8 cellular contexts compared by ENCODE assay signal in genomic region chr4:184807797-184808718, GRCh38. TPM values are rescaled to one million over a fixed set of nuclear protein-coding genes. Genes with fewer than 3 reads are reported as not detected.
DNase-seq lines count a peak whose midpoint lies in the region; ATAC-seq and TF ChIP-seq lines count a peak whose summit lies in the region.

No MANE protein-coding gene starts in this region.

- H4K20me1 ChIP-seq in PC-3 (ENCODE audit: low read length) = no peaks in the 10 kb centered on the region

- no peak overlapping the region for H3K9ac ChIP-seq in PC-3 (ENCODE audit: low read length)

- peaks cover 60% of the 10 kb centered on the region for H3K4me1 ChIP-seq in PC-3 (ENCODE audit: insufficient read depth, low read length)

- peaks cover 49% of the 10 kb centered on the region for H3K79me2 ChIP-seq in PC-3 (ENCODE audit: low read length)

- ATAC-seq in PC-3 = peak; percentile 50
- no peak for ATAC-seq in GM18505 (IDR thresholded peaks at IDR 0.05; ENCODE audit: unreplicated experiment)

- H3K27me3 ChIP-seq in H7 (ENCODE audit: control insufficient read depth, insufficient read depth, low read length) = no peaks in the 10 kb centered on the region; the same call in 1 of the 2 replicates
- H3K27me3 ChIP-seq in PC-3 (ENCODE audit: low read length) = no peaks in the 10 kb centered on the region

- H3K4me3 ChIP-seq in H7 (ENCODE audit: insufficient read depth, low read depth, low read length) (no peak overlapping the region), PC-3 (ENCODE audit: low read length) (peak overlapping the region; percentile 16; the same call in 1 of the 2 replicates)

- H3K36me3 ChIP-seq in H7 (replicated peaks; ENCODE audit: control insufficient read depth, insufficient read depth, low read length) = no peaks in the 10 kb centered on the region
- no peaks in the 10 kb centered on the region for H3K36me3 ChIP-seq in PC-3 (ENCODE audit: low read depth, low read length)

- peak; percentile 82 for DNase-seq in H7
- peak; percentile 87 for DNase-seq in PC-3
- DNase-seq in fibroblast of peridontal ligament (ENCODE audit: extremely low read depth) = peak; percentile 55
- DNase-seq in posterior cingulate gyrus = peak; percentile 61 to 96 (median 79)
- no peak for DNase-seq in NCI-H774 (lab: John Stamatoyannopoulos, UW)
- DNase-seq in OCI-M1 (lab: John Stamatoyannopoulos, UW) = no peak
- DNase-seq in stimulated activated CD4-positive, alpha-beta T cell treated with anti-CD3 and anti-CD28 coated beads, Interleukin-4, amount 100 ng/mL, for 4 hours = no peak

- POLR2A ChIA-PET in PC-3 (lab: Charles Lee; ENCODE audit: unreplicated experiment) = no interaction called here

- H3K9me2 ChIP-seq in PC-3 (replicated peaks; ENCODE audit: low read length) = no peaks in the 10 kb centered on the region

- no peaks in the 10 kb centered on the region for H3K9me3 ChIP-seq in PC-3 (ENCODE audit: low read length)

- no peaks in the 10 kb centered on the region for H3F3A ChIP-seq in PC-3 (ENCODE audit: low read length, unreplicated experiment)

- CTCF ChIA-PET in PC-3 (lab: Charles Lee) = no interaction called here

- intact Hi-C loops in PC-3 (cut with micrococcal nuclease) (loop anchor here (2.0 kb wide), 1 partner anchor 17 kb away; the partner anchor contains the start of gene ACSL1), posterior cingulate gyrus (cut with DNase I) (loop anchor here (5.0 kb wide), 1 partner anchor 61 kb away; no protein-coding TSS in a partner anchor)

- no peak overlapping the region for H2AFZ ChIP-seq in PC-3 (ENCODE audit: low read length)

- no peak for TF ChIP-seq POLR2A in GM18505 (IDR thresholded peaks at IDR 0.05; ENCODE audit: borderline replicate concordance, extremely low read depth, insufficient read depth, insufficient read length)

- 0 out of 2 replicates have a peak, but pooled peaks have one; percentile 21 for TF ChIP-seq CTCF in PC-3 (conservative IDR thresholded peaks at IDR 0.05; ENCODE audit: low read depth, low read length)

- peak overlapping the region; percentile 50 for H3K27ac ChIP-seq in PC-3 (ENCODE audit: low read length)

- peak overlapping the region; percentile 65 for H3K4me2 ChIP-seq in PC-3 (ENCODE audit: low read length)

- BruUV-seq in PC-3 (replicated peaks; lab: Mats Ljungman, UMichigan) = no TSS peak

RNA-seq across cellular contexts. Expression of gene ACSL1, which starts 17.7 kb away (rescaled TPM):
- 3.2 and 3.5 TPM in 2 replicates for total RNA-seq in H7 (2014; rRNA removed; shearing (Covaris generic))
- 20.0 and 22.9 TPM in 2 replicates for total RNA-seq in PC-3 (2014; rRNA removed)

Comparison
In these comparisons a context has a peak if more than half of its experiments do, and no peak if none do; other contexts are left out.
1. DNase-seq: peak in H7 (single experiment), PC-3 (single experiment), fibroblast of peridontal ligament (single experiment) and posterior cingulate gyrus (10 of 10); none in NCI-H774 (single experiment), OCI-M1 (single experiment) and stimulated activated CD4-positive, alpha-beta T cell treated with anti-CD3 and anti-CD28 coated beads, Interleukin-4, amount 100 ng/mL, for 4 hours (0 of 2).